ENCODE assay signal across 9 cellular contexts in genomic region chr19:7013678-7014077, GRCh38. TPM values are rescaled to one million over a fixed set of nuclear protein-coding genes. Genes with fewer than 3 reads are reported as not detected.
DNase-seq lines count a peak whose midpoint lies in the region; ATAC-seq lines count a peak whose summit lies in the region.
"Had no signal": no experiment of that assay in that cellular context is flagged by ENCODE, and none has a peak within 500 bp of the region (broad histone marks: within the 10 kb centered on the region; RNA-seq: fewer than 3 reads in every experiment).

No MANE protein-coding gene starts in this region.

- no peaks in the 10 kb centered on the region for H3K9me3 Mint-ChIP-seq in activated naive CD4-positive, alpha-beta T cell treated with anti-CD3 and anti-CD28 coated beads for 36 hours
- H3K9me3 Mint-ChIP-seq in activated CD4-positive, alpha-beta memory T cell treated with anti-CD3 and anti-CD28 coated beads for 36 hours, result no peaks in the 10 kb centered on the region

- no peak for ATAC-seq in HG03354 (IDR thresholded peaks at IDR 0.05; ENCODE audit: poor library complexity, severe bottlenecking, unreplicated experiment)
- ATAC-seq in HG03521 (IDR thresholded peaks at IDR 0.05; ENCODE audit: unreplicated experiment), result no peak

- H3K4me1 Mint-ChIP-seq in activated naive CD4-positive, alpha-beta T cell treated with anti-CD3 and anti-CD28 coated beads for 36 hours (ENCODE audit: low read depth), result peaks cover 37% of the 10 kb centered on the region
- H3K4me1 Mint-ChIP-seq in activated CD4-positive, alpha-beta memory T cell treated with anti-CD3 and anti-CD28 coated beads for 36 hours (ENCODE audit: low read depth), result peaks cover 41% of the 10 kb centered on the region

- POLR2A ChIA-PET in activated CD4-positive, alpha-beta memory T cell treated with anti-CD3 and anti-CD28 coated beads for 36 hours (lab: Charles Lee), result no interaction called here

- intact Hi-C loops in activated naive CD4-positive, alpha-beta T cell treated with anti-CD3 and anti-CD28 coated beads for 36 hours (cut with micrococcal nuclease), result no loop called here
- intact Hi-C loops in activated CD4-positive, alpha-beta memory T cell treated with anti-CD3 and anti-CD28 coated beads for 36 hours (cut with micrococcal nuclease), result loop anchor here (10.0 kb wide), 3 partner anchors 129 to 331 kb away; partner anchors contain the start of genes ADGRE1 and ARHGEF18

- no peaks in the 10 kb centered on the region for H3K27me3 Mint-ChIP-seq in activated naive CD4-positive, alpha-beta T cell treated with anti-CD3 and anti-CD28 coated beads for 36 hours (ENCODE audit: low read depth)
- no peaks in the 10 kb centered on the region for H3K27me3 Mint-ChIP-seq in activated CD4-positive, alpha-beta memory T cell treated with anti-CD3 and anti-CD28 coated beads for 36 hours

- no peak overlapping the region for H3K4me3 Mint-ChIP-seq in activated naive CD4-positive, alpha-beta T cell treated with anti-CD3 and anti-CD28 coated beads for 36 hours
- H3K4me3 Mint-ChIP-seq in activated CD4-positive, alpha-beta memory T cell treated with anti-CD3 and anti-CD28 coated beads for 36 hours, result no peak overlapping the region

- peak; percentile 36 for DNase-seq in activated naive CD4-positive, alpha-beta T cell treated with anti-CD3 and anti-CD28 coated beads for 36 hours
- DNase-seq in activated naive CD4-positive, alpha-beta T cell treated with anti-CD3 and anti-CD28 coated beads, Interleukin-2, amount 50 U/mL, for 16 hours, result no peak
- DNase-seq in activated CD4-positive, alpha-beta memory T cell treated with anti-CD3 and anti-CD28 coated beads for 36 hours, result peak; percentile 37
- peak; percentile 78 for DNase-seq in renal cortical epithelial cell (ENCODE audit: low read depth)
- DNase-seq: NCI-H2029 treated with DMSO at 0.1 percent for 48 hours, spleen had no signal

- CTCF ChIA-PET in activated naive CD4-positive, alpha-beta T cell treated with anti-CD3 and anti-CD28 coated beads for 36 hours (lab: Charles Lee), result interaction anchor here (0.6 kb wide), 2 partner anchors 68 to 100 kb away, joined by 4 read pairs; no protein-coding TSS in a partner anchor
- CTCF ChIA-PET in activated CD4-positive, alpha-beta memory T cell treated with anti-CD3 and anti-CD28 coated beads for 36 hours (lab: Charles Lee), result interaction anchor here (0.9 kb wide), 1 partner anchor 9 kb away, joined by 3 read pairs; no protein-coding TSS in a partner anchor

- no peak overlapping the region for H3K27ac Mint-ChIP-seq in activated naive CD4-positive, alpha-beta T cell treated with anti-CD3 and anti-CD28 coated beads for 36 hours
- peak overlapping the region; percentile 71 for H3K27ac Mint-ChIP-seq in activated CD4-positive, alpha-beta memory T cell treated with anti-CD3 and anti-CD28 coated beads for 36 hours

- no peaks in the 10 kb centered on the region for H3K36me3 Mint-ChIP-seq in activated naive CD4-positive, alpha-beta T cell treated with anti-CD3 and anti-CD28 coated beads for 36 hours (ENCODE audit: low read depth)
- H3K36me3 Mint-ChIP-seq in activated CD4-positive, alpha-beta memory T cell treated with anti-CD3 and anti-CD28 coated beads for 36 hours, result no peaks in the 10 kb centered on the region

RNA-seq across cellular contexts. Expression of gene MBD3L2B, which starts 7.6 kb away (rescaled TPM):
- total RNA-seq in activated naive CD4-positive, alpha-beta T cell treated with anti-CD3 and anti-CD28 coated beads for 36 hours, result not detected
- not detected for total RNA-seq in activated CD4-positive, alpha-beta memory T cell treated with anti-CD3 and anti-CD28 coated beads for 36 hours
- total RNA-seq in renal cortical epithelial cell, result not detected in 2 replicates
- total RNA-seq: lower leg skin, spleen had no signal

RNA-seq across cellular contexts. Expression of gene MBD3L5, which starts 16.7 kb away (rescaled TPM):
- total RNA-seq in activated naive CD4-positive, alpha-beta T cell treated with anti-CD3 and anti-CD28 coated beads for 36 hours, result not detected
- total RNA-seq in activated CD4-positive, alpha-beta memory T cell treated with anti-CD3 and anti-CD28 coated beads for 36 hours, result not detected
- not detected in 2 replicates for total RNA-seq in renal cortical epithelial cell
- total RNA-seq: lower leg skin, spleen had no signal

RNA-seq across cellular contexts. Expression of gene MBD3L4, which starts 26.3 kb away (rescaled TPM):
- not detected for total RNA-seq in activated naive CD4-positive, alpha-beta T cell treated with anti-CD3 and anti-CD28 coated beads for 36 hours
- not detected for total RNA-seq in activated CD4-positive, alpha-beta memory T cell treated with anti-CD3 and anti-CD28 coated beads for 36 hours
- total RNA-seq in renal cortical epithelial cell, result not detected in 2 replicates
- total RNA-seq: lower leg skin, spleen had no signal

RNA-seq across cellular contexts. Expression of gene MBD3L2, which starts 35.4 kb away (rescaled TPM):
- total RNA-seq in activated naive CD4-positive, alpha-beta T cell treated with anti-CD3 and anti-CD28 coated beads for 36 hours, result not detected
- not detected for total RNA-seq in activated CD4-positive, alpha-beta memory T cell treated with anti-CD3 and anti-CD28 coated beads for 36 hours
- total RNA-seq in renal cortical epithelial cell, result not detected in 2 replicates
- total RNA-seq: lower leg skin, spleen had no signal

RNA-seq across cellular contexts. Expression of gene MBD3L3, which starts 44.8 kb away (rescaled TPM):
- total RNA-seq in activated naive CD4-positive, alpha-beta T cell treated with anti-CD3 and anti-CD28 coated beads for 36 hours, result not detected
- not detected for total RNA-seq in activated CD4-positive, alpha-beta memory T cell treated with anti-CD3 and anti-CD28 coated beads for 36 hours
- total RNA-seq in renal cortical epithelial cell, result not detected in 2 replicates
- total RNA-seq: lower leg skin, spleen had no signal
